In genomic region chr2:27378096-27378808, GRCh38 we compare ENCODE assay signal across 1 cellular context.
TF ChIP-seq lines count a peak whose summit lies in the region.

No MANE protein-coding gene starts in this region.

TF ChIP-seq in SK-N-SH, 30 proteins besides CTCF, POLR2A, EP300 and RAD21 (continued from another document):
- TF ChIP-seq PBX3 (IDR thresholded peaks at IDR 0.05) (peak; percentile 27), TCF12 (IDR thresholded peaks at IDR 0.05) (no peak), FOSL2 (IDR thresholded peaks at IDR 0.05; ENCODE audit: borderline replicate concordance, low read depth) (no peak)
TF ChIP-seq in SK-N-SH: peak in this region for 1.
